In the genomic region with DNA sequence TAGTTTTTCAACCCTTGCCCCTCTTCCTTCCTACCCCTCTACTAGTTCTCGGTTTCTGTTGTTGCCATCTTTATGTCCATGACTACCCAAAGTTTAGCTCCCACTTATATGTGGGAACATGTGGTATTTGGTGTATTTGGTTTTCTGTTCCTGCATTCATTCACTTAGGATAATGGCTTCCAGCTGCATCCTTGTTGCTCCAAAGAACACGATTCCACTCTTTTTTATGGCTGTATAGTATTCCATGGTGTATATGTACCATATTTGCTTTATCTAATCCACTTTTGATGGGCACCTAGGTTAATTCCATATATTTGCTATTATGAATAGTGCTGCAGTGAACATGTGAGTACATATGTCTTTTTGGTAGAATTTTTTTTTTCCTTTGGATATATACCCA, we compare ENCODE assay signal across 38 cellular contexts. TPM values are rescaled to one million over a fixed set of nuclear protein-coding genes. Genes with fewer than 3 reads are reported as not detected.
"Had no signal": no experiment of that assay in that cellular context is flagged by ENCODE, and none has a peak within 500 bp of the region (broad histone marks: within the 10 kb centered on the region; RNA-seq: fewer than 3 reads in every experiment).

No MANE protein-coding gene starts in this region.

- H3K4me1 ChIP-seq: adrenal gland, ascending aorta, body of pancreas, breast epithelium had no signal

- H3K9me3 ChIP-seq: adrenal gland, ascending aorta, body of pancreas, breast epithelium had no signal

- H3K27ac ChIP-seq: adrenal gland, ascending aorta, body of pancreas, brain microvascular endothelial cell, breast epithelium, cardiac muscle cell had no signal

- H3K27me3 ChIP-seq: adrenal gland, ascending aorta, body of pancreas, brain microvascular endothelial cell, breast epithelium, cardiac muscle cell had no signal

- H3K36me3 ChIP-seq: adrenal gland, ascending aorta, brain microvascular endothelial cell, breast epithelium, cardiac muscle cell had no signal

- FAIRE-seq: astrocyte, bronchial epithelial cell had no signal

- DNase-seq: activated effector memory CD4-positive, alpha-beta T cell treated with anti-CD3 and anti-CD28 coated beads, Interleukin-2, amount 50 U/mL, for 16 hours; activated effector memory CD4-positive, alpha-beta T cell treated with Interleukin-2 at 50 U/mL for 16 hours; activated gamma-delta T cell; activated gamma-delta T cell treated with Interleukin-2 at 50 U/mL for 16 hours; activated naive CD4-positive, alpha-beta T cell; activated naive CD4-positive, alpha-beta T cell treated with anti-CD3 and anti-CD28 coated beads for 36 hours; activated naive CD4-positive, alpha-beta T cell treated with anti-CD3 and anti-CD28 coated beads, Interleukin-2, amount 10 ng/mL, durations not matched to agents 7 days and 5 days; activated naive CD4-positive, alpha-beta T cell treated with anti-CD3 and anti-CD28 coated beads, Interleukin-2, amount 50 U/mL, for 16 hours; activated naive CD4-positive, alpha-beta T cell treated with Interleukin-2 at 50 U/mL for 16 hours; activated naive CD8-positive, alpha-beta T cell treated with anti-CD3 and anti-CD28 coated beads for 36 hours; activated naive CD8-positive, alpha-beta T cell treated with anti-CD3 and anti-CD28 coated beads, Interleukin-2, amount 10 ng/mL, durations not matched to agents 7 days and 5 days; activated naive CD8-positive, alpha-beta T cell treated with anti-CD3 and anti-CD28 coated beads, Interleukin-2, amount 50 U/mL, for 24 hours; activated T-cell treated with anti-CD3 and anti-CD28 coated beads, Interleukin-2, amount 50 U/mL, for 1 hour; activated T-cell treated with anti-CD3 and anti-CD28 coated beads, Interleukin-2, amount 50 U/mL, for 24 hours; activated T-cell treated with anti-CD3 and anti-CD28 coated beads, Interleukin-2, amount 50 U/mL, for 4 hours; activated T-cell treated with anti-CD3 and anti-CD28 coated beads, Interleukin-2, amount 50 U/mL, for 48 hours; activated T-cell treated with anti-CD3 and anti-CD28 coated beads, Interleukin-2, amount 50 U/mL, for 72 hours; adrenal gland; amniotic stem cell; anterior cingulate cortex; aorta; body of pancreas; brain microvascular endothelial cell; caudate nucleus; central memory CD4-positive, alpha-beta T cell; cerebellar nuclear complex had no signal

- ATAC-seq: activated naive CD4-positive, alpha-beta T cell treated with anti-CD3 and anti-CD28 coated beads, Interleukin-2, amount 50 U/mL, for 72 hours; activated naive CD8-positive, alpha-beta T cell treated with anti-CD3 and anti-CD28 coated beads, Interleukin-2, amount 50 U/mL, for 24 hours; activated T-cell treated with anti-CD3 and anti-CD28 coated beads, Interleukin-2, amount 50 U/mL, for 4 hours; activated T-cell treated with anti-CD3 and anti-CD28 coated beads, Interleukin-2, amount 50 U/mL, for 72 hours; activated T-helper 17 cell treated with anti-CD3 and anti-CD28 coated beads, Interleukin-2, amount 50 U/mL, for 72 hours; body of pancreas had no signal

- H3K4me3 ChIP-seq: adrenal gland, ascending aorta, body of pancreas, breast epithelium, cardiac muscle cell had no signal

RNA-seq across cellular contexts. Expression of gene DSC1, which starts 20.6 kb away (rescaled TPM):
- total RNA-seq: activated T-cell treated with anti-CD3 and anti-CD28 coated beads, Interleukin-2, amount 50 U/mL, for 4 hours; activated T-helper 1 cell treated with anti-CD3 and anti-CD28 coated beads, Interleukin-12 subunit alpha, Interleukin-12 subunit beta, Interleukin-2, Interleukin-4 antibody, amounts not matched to agents 30 ng/mL and 10 ng/mL and 1 ng/mL, durations not matched to agents 14 hours and 24 hours and 36 hours; activated T-helper 17 cell treated with anti-CD3 and anti-CD28 coated beads, Interleukin-2, amount 50 U/mL, for 72 hours; activated T-helper 2 cell treated with anti-CD3 and anti-CD28 coated beads, Interferon-gamma antibody, Interleukin-2, Interleukin-4, amounts not matched to agents 10 μg/mL and 5 μg/mL and 100 μg/mL, durations not matched to agents 14 hours and 24 hours and 36 hours; adrenal gland; aorta; ascending aorta; body of pancreas; bronchial epithelial cell; cardiac muscle cell; cerebellum; chondrocyte had no signal
- polyA plus RNA-seq: adipose tissue, adrenal gland, aorta, cardiac muscle cell had no signal
